Comparison of ENCODE assay signal across 24 cellular contexts in the genomic region with DNA sequence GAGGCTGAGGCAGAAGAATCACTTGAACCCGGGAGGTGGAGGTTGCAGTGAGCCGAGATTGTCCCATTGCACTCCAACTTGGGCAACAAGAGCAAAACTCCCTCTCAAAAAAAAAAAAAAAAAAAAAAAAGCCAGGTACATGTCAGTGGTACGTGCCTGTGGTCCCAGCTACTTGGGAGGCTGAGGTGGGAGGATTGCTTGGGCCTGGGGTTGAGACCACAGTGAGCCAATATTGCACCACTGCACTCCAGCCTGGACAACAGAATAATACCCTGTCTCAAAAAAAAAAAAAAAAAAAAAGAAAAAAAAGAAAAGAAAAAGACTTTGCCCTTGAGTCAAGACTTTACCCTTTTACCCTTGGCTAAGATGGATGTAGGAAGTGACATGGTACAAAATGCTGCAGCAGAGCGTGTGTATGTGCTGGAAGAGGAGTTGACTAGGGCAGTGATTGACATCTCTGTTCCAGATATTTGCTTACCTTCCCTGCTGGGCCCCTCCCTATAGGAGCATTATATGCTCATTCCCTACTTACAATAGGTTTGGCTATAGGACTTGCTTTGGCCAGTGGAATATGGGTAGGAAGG.
"Had no signal": no experiment of that assay in that cellular context is flagged by ENCODE, and none has a peak within 500 bp of the region (broad histone marks: within the 10 kb centered on the region; RNA-seq: fewer than 3 reads in every experiment).

No MANE protein-coding gene starts in this region.

- H3K27ac ChIP-seq: ovary, right atrium auricular region, skin epidermis, spleen, suprapubic skin, thoracic aorta, tibial artery, upper lobe of right lung had no signal

- H3K27ac Mint-ChIP-seq: immature natural killer cell; mesothelial cell of epicardium; naive thymus-derived CD4-positive, alpha-beta T cell; natural killer cell treated with Interleukin-12 subunit alpha and Interleukin-12 subunit beta and Interleukin-15 and Interleukin-18, amount 100 ng/mL, for 72 hours; progenitor cell of endocrine pancreas; stimulated activated effector memory CD8-positive, alpha-beta T cell treated with anti-CD3 and anti-CD28 coated beads, Interleukin-12 subunit alpha, Interleukin-12 subunit beta, amount 100 ng/mL, for 72 hours; stimulated activated naive CD8-positive, alpha-beta T cell treated with anti-CD3 and anti-CD28 coated beads, Interleukin-15, Interleukin-2, amounts not matched to agents 100 ng/mL and 50 ng/mL, for 24 hours had no signal

- H3K4me3 ChIP-seq: lung, ovary, right atrium auricular region, skin epidermis, spleen, suprapubic skin, thoracic aorta, tibial artery, upper lobe of right lung had no signal

- H3K4me1 ChIP-seq: right atrium auricular region, suprapubic skin, tibial artery, upper lobe of right lung had no signal

- H3K27me3 Mint-ChIP-seq: naive thymus-derived CD4-positive, alpha-beta T cell; natural killer cell treated with Interleukin-12 subunit alpha and Interleukin-12 subunit beta and Interleukin-15 and Interleukin-18, amount 100 ng/mL, for 72 hours; progenitor cell of endocrine pancreas; stimulated activated naive CD8-positive, alpha-beta T cell treated with anti-CD3 and anti-CD28 coated beads, Interleukin-15, Interleukin-2, amounts not matched to agents 100 ng/mL and 50 ng/mL, for 24 hours had no signal

- H3K27me3 ChIP-seq: ovary, right atrium auricular region, spleen, suprapubic skin, tibial artery, upper lobe of right lung had no signal

- H3K9me3 Mint-ChIP-seq: immature natural killer cell; naive thymus-derived CD4-positive, alpha-beta T cell; natural killer cell treated with Interleukin-12 subunit alpha and Interleukin-12 subunit beta and Interleukin-15 and Interleukin-18, amount 100 ng/mL, for 72 hours; stimulated activated effector memory CD8-positive, alpha-beta T cell treated with anti-CD3 and anti-CD28 coated beads, Interleukin-12 subunit alpha, Interleukin-12 subunit beta, amount 100 ng/mL, for 72 hours; stimulated activated naive CD8-positive, alpha-beta T cell treated with anti-CD3 and anti-CD28 coated beads, Interleukin-15, Interleukin-2, amounts not matched to agents 100 ng/mL and 50 ng/mL, for 24 hours had no signal

- H3K4me3 Mint-ChIP-seq: immature natural killer cell; mesothelial cell of epicardium; naive thymus-derived CD4-positive, alpha-beta T cell; natural killer cell treated with Interleukin-12 subunit alpha and Interleukin-12 subunit beta and Interleukin-15 and Interleukin-18, amount 100 ng/mL, for 72 hours; stimulated activated effector memory CD8-positive, alpha-beta T cell treated with anti-CD3 and anti-CD28 coated beads, Interleukin-12 subunit alpha, Interleukin-12 subunit beta, amount 100 ng/mL, for 72 hours; stimulated activated naive CD8-positive, alpha-beta T cell treated with anti-CD3 and anti-CD28 coated beads, Interleukin-15, Interleukin-2, amounts not matched to agents 100 ng/mL and 50 ng/mL, for 24 hours had no signal

- H3K36me3 Mint-ChIP-seq: natural killer cell treated with Interleukin-12 subunit alpha and Interleukin-12 subunit beta and Interleukin-15 and Interleukin-18, amount 100 ng/mL, for 72 hours had no signal

- H3K9me3 ChIP-seq: ovary, right atrium auricular region, spleen, suprapubic skin, thoracic aorta, tibial artery, upper lobe of right lung had no signal

- DNase-seq: hypothalamus; immature natural killer cell; kidney; left ventricle myocardium superior; mesendoderm; naive thymus-derived CD4-positive, alpha-beta T cell; ovary; spleen; stimulated activated CD4-positive, alpha-beta T cell treated with anti-CD3 and anti-CD28 coated beads, Interleukin-4, amount 100 ng/mL, for 24 hours; stimulated activated naive CD4-positive, alpha-beta T cell; tibial artery; trophoblast cell; upper lobe of right lung had no signal

- H3K4me1 Mint-ChIP-seq: mesothelial cell of epicardium; stimulated activated effector memory CD8-positive, alpha-beta T cell treated with anti-CD3 and anti-CD28 coated beads, Interleukin-12 subunit alpha, Interleukin-12 subunit beta, amount 100 ng/mL, for 72 hours had no signal

- H3K36me3 ChIP-seq: ovary had no signal

- ATAC-seq: left ventricle myocardium superior; naive thymus-derived CD4-positive, alpha-beta T cell; natural killer cell treated with Interleukin-12 subunit alpha and Interleukin-12 subunit beta and Interleukin-15 and Interleukin-18, amount 100 ng/mL, for 72 hours; sciatic nerve; stimulated activated effector memory CD8-positive, alpha-beta T cell treated with anti-CD3 and anti-CD28 coated beads, Interleukin-12 subunit alpha, Interleukin-12 subunit beta, amount 100 ng/mL, for 72 hours; upper lobe of right lung had no signal
